10 cellular contexts compared by ENCODE assay signal in the genomic region with DNA sequence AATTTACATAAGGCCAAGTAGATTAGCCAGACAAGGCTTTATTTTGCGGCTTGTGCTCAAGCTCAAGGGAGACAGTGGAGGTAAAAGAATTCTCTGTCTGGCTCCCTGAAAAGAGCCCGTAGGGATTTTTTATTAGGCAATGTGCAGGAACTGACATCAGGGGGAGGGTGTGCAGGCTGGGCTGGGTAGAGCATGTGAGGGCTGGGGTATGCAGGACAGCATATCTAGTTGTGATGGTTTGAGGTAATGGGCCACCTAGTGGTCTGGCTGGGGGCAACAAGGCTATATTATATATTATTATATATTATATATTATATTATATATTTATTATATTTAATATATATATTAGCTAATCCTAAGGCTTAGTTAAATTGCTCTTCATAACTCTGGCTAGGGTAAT.
DNase-seq lines count a peak whose midpoint lies in the region; ATAC-seq, FAIRE-seq and TF ChIP-seq lines count a peak whose summit lies in the region.
"Had no signal": no experiment of that assay in that cellular context is flagged by ENCODE, and none has a peak within 500 bp of the region (broad histone marks: within the 10 kb centered on the region; RNA-seq: fewer than 3 reads in every experiment).

No MANE protein-coding gene starts in this region.

- H3K4me3 ChIP-seq in HepG2 (replicated peaks in 1 of 3; ENCODE audit: insufficient read depth in 1 of 3, low read depth in 2 of 3, low read length in 3 of 3) (no peak overlapping the region), right lobe of liver (no peak overlapping the region), brain microvascular endothelial cell (ENCODE audit: low read depth, low read length) (no peak overlapping the region), smooth muscle cell (no peak overlapping the region)

- 96% methylated on average over 2 of the region's 2 CpGs for whole genome bisulfite sequencing in HepG2 (ENCODE audit: low lambda C conversion rate)
- WGBS in right lobe of liver (ENCODE audit: insufficient coverage, low coverage, low lambda C conversion rate, missing lambda C conversion rate): 85% methylated on average over 2 of the region's 2 CpGs
- 81% methylated on average over 2 of the region's 2 CpGs for WGBS in smooth muscle cell (ENCODE audit: low lambda C conversion rate)

- no peak for TF ChIP-seq RAD21 in HepG2 (CRISPR knock-in tag; IDR thresholded peaks at IDR 0.05)

- peak; percentile 76 for ATAC-seq in HepG2
- no peak for ATAC-seq in right lobe of liver
- no peak for ATAC-seq in HG02852 (IDR thresholded peaks at IDR 0.05; ENCODE audit: unreplicated experiment)
- ATAC-seq in left ventricle myocardium superior: no peak

- no peaks in the 10 kb centered on the region for H3K36me3 ChIP-seq in HepG2 (replicated peaks in 1 of 2; ENCODE audit: control insufficient read depth in 1 of 2, insufficient read depth in 2 of 2, low read length in 2 of 2)
- H3K36me3 ChIP-seq in right lobe of liver: no peaks in the 10 kb centered on the region
- H3K36me3 ChIP-seq in brain microvascular endothelial cell (replicated peaks): no peaks in the 10 kb centered on the region
- no peaks in the 10 kb centered on the region for H3K36me3 ChIP-seq in smooth muscle cell (ENCODE audit: low read depth)

- H3K27me3 ChIP-seq in HepG2 (ENCODE audit: control insufficient read depth in 1 of 2, insufficient read depth in 2 of 2, low read length in 2 of 2) (no peaks in the 10 kb centered on the region), right lobe of liver (no peaks in the 10 kb centered on the region), brain microvascular endothelial cell (replicated peaks) (no peaks in the 10 kb centered on the region), smooth muscle cell (ENCODE audit: low read depth) (no peaks in the 10 kb centered on the region)

- H2AFZ ChIP-seq in HepG2 (ENCODE audit: low read length) (no peak overlapping the region), smooth muscle cell (ENCODE audit: low read depth) (no peak overlapping the region)

- DNase-seq in HepG2 (ENCODE audit: low spot score): peak; percentile 2
- no peak for DNase-seq in right lobe of liver
- DNase-seq in HuH-7 (ENCODE audit: low spot score): peak; percentile 16
- DNase-seq in brain microvascular endothelial cell: peak; percentile 14
- DNase-seq in smooth muscle cell (lab: John Stamatoyannopoulos, UW; ENCODE audit: unreplicated experiment): no peak
- DNase-seq in AML-193 (lab: John Stamatoyannopoulos, UW): no peak
- DNase-seq in left ventricle myocardium superior: no peak
- DNase-seq: DMS79 treated with DMSO at 0.1 percent for 48 hours, NCI-H2227 treated with DMSO at 0.1 percent for 48 hours had no signal

- TF ChIP-seq CTCF in HepG2 (CRISPR knock-in tag; IDR thresholded peaks at IDR 0.05): 0 out of 2 replicates have a peak, but pooled peaks have one; percentile 5
- peak in 1 of 4 donors; percentile 8 for TF ChIP-seq CTCF in right lobe of liver (IDR thresholded peaks at IDR 0.05)
- peak; percentile 66 for TF ChIP-seq CTCF in brain microvascular endothelial cell (IDR thresholded peaks at IDR 0.05; ENCODE audit: low read depth, low read length, missing control alignments)
- TF ChIP-seq CTCF in smooth muscle cell (IDR thresholded peaks at IDR 0.05; ENCODE audit: borderline replicate concordance, insufficient read depth, poor library complexity, severe bottlenecking): peak; percentile 47

- no peaks in the 10 kb centered on the region for H4K20me1 ChIP-seq in HepG2 (ENCODE audit: insufficient read depth, low read length)
- no peaks in the 10 kb centered on the region for H4K20me1 ChIP-seq in smooth muscle cell (ENCODE audit: low read depth)

- H3K9ac ChIP-seq in HepG2 (ENCODE audit: insufficient read depth, low read depth, low read length) (no peak overlapping the region), smooth muscle cell (ENCODE audit: low read depth) (no peak overlapping the region)

- H3K4me2 ChIP-seq in HepG2 (ENCODE audit: low read depth, low read length): no peak overlapping the region
- H3K4me2 ChIP-seq in smooth muscle cell: no peak overlapping the region

- POLR2A ChIA-PET in HepG2 (lab: Yijun Ruan, JAX): no interaction called here

- H3K9me3 ChIP-seq in HepG2 (ENCODE audit: low read length): no peaks in the 10 kb centered on the region
- no peaks in the 10 kb centered on the region for H3K9me3 ChIP-seq in right lobe of liver
- no peaks in the 10 kb centered on the region for H3K9me3 ChIP-seq in smooth muscle cell (replicated peaks; ENCODE audit: low read depth)

- no peak for TF ChIP-seq EP300 in HepG2 (IDR thresholded peaks at IDR 0.05; ENCODE audit: low read depth in 2 of 2, low read length in 2 of 2)
- no peak for TF ChIP-seq EP300 in HepG2 (CRISPR knock-in tag; IDR thresholded peaks at IDR 0.05; ENCODE audit: borderline replicate concordance)

- no peak for FAIRE-seq in HepG2 (lab: Jason Lieb, UNC)

- no peak overlapping the region for H3K27ac ChIP-seq in HepG2 (ENCODE audit: extremely low read length, insufficient read depth, low read length)
- H3K27ac ChIP-seq in right lobe of liver: no peak overlapping the region
- H3K27ac ChIP-seq in brain microvascular endothelial cell: no peak overlapping the region
- H3K27ac ChIP-seq in smooth muscle cell (ENCODE audit: low read depth): no peak overlapping the region

- H3K79me2 ChIP-seq in HepG2 (ENCODE audit: insufficient read depth, low read length): no peaks in the 10 kb centered on the region
- H3K79me2 ChIP-seq in smooth muscle cell (ENCODE audit: low read depth): no peaks in the 10 kb centered on the region

- CTCF ChIA-PET in HepG2 (lab: Yijun Ruan, JAX; ENCODE audit: low intra/inter-chr PET ratio, low total read pairs): no interaction called here

- BruUV-seq in HepG2 (replicated peaks; lab: Mats Ljungman, UMichigan): no TSS peak

- H3F3A ChIP-seq in smooth muscle cell (ENCODE audit: low read depth): no peaks in the 10 kb centered on the region

- TF ChIP-seq POLR2A in HepG2 (IDR thresholded peaks at IDR 0.05; ENCODE audit: insufficient read depth in 1 of 2, low read depth in 2 of 2, low read length in 2 of 2): no peak
- no peak for TF ChIP-seq POLR2A in right lobe of liver (IDR thresholded peaks at IDR 0.05)

- H3K4me1 ChIP-seq in HepG2 (ENCODE audit: insufficient read depth, low read length) (no peaks in the 10 kb centered on the region), right lobe of liver (no peaks in the 10 kb centered on the region), smooth muscle cell (ENCODE audit: low read depth) (no peaks in the 10 kb centered on the region)

- intact Hi-C loops in HepG2 (cut with micrococcal nuclease; ENCODE audit: unreplicated experiment) (no loop called here), right lobe of liver (cut with DNase I) (no loop called here), left ventricle myocardium superior (cut with micrococcal nuclease) (no loop called here)

- in situ Hi-C loops in HepG2 (cut with HindIII; ENCODE audit: extremely low pct_ligation_motif_present, low pct_unique_long_range_greater_than_20kb): no loop called here
- in situ Hi-C loops in brain microvascular endothelial cell (cut with HindIII; ENCODE audit: low pct_ligation_motif_present, low sequenced_read_pairs): no loop called here

TF ChIP-seq in HepG2, 621 proteins besides CTCF, POLR2A, EP300 and RAD21 (continues in another document):
- TF ChIP-seq RFX1 (IDR thresholded peaks at IDR 0.05) (no peak), ZBTB38 (CRISPR knock-in tag; IDR thresholded peaks at IDR 0.05) (no peak), ZNF570 (CRISPR knock-in tag; IDR thresholded peaks at IDR 0.05; ENCODE audit: borderline replicate concordance) (no peak), MAF1 (CRISPR knock-in tag; IDR thresholded peaks at IDR 0.05; ENCODE audit: borderline replicate concordance) (no peak), ZNF670 (CRISPR knock-in tag; IDR thresholded peaks at IDR 0.05; ENCODE audit: borderline replicate concordance) (no peak), ZNF792 (CRISPR knock-in tag; IDR thresholded peaks at IDR 0.05) (no peak), YEATS4 (CRISPR knock-in tag; IDR thresholded peaks at IDR 0.05; ENCODE audit: borderline replicate concordance) (no peak), SALL1 (CRISPR knock-in tag; IDR thresholded peaks at IDR 0.05) (no peak)
- TF ChIP-seq, protein P1, sequence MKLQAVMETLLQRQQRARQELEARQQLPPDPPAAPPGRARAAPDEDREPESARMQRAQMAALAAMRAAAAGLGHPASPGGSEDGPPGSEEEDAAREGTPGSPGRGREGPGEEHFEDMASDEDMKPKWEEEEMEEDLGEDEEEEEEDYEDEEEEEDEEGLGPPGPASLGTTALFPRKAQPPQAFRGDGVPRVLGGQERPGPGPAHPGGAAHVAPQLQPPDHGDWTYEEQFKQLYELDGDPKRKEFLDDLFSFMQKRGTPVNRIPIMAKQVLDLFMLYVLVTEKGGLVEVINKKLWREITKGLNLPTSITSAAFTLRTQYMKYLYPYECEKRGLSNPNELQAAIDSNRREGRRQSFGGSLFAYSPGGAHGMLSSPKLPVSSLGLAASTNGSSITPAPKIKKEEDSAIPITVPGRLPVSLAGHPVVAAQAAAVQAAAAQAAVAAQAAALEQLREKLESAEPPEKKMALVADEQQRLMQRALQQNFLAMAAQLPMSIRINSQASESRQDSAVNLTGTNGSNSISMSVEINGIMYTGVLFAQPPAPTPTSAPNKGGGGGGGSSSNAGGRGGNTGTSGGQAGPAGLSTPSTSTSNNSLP (IDR thresholded peaks at IDR 0.05; ENCODE audit: low read depth, low read length): no peak
- TF ChIP-seq, protein P2, sequence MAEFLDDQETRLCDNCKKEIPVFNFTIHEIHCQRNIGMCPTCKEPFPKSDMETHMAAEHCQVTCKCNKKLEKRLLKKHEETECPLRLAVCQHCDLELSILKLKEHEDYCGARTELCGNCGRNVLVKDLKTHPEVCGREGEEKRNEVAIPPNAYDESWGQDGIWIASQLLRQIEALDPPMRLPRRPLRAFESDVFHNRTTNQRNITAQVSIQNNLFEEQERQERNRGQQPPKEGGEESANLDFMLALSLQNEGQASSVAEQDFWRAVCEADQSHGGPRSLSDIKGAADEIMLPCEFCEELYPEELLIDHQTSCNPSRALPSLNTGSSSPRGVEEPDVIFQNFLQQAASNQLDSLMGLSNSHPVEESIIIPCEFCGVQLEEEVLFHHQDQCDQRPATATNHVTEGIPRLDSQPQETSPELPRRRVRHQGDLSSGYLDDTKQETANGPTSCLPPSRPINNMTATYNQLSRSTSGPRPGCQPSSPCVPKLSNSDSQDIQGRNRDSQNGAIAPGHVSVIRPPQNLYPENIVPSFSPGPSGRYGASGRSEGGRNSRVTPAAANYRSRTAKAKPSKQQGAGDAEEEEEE (CRISPR knock-in tag; IDR thresholded peaks at IDR 0.05; ENCODE audit: borderline replicate concordance): no peak
- TF ChIP-seq, protein P3, sequence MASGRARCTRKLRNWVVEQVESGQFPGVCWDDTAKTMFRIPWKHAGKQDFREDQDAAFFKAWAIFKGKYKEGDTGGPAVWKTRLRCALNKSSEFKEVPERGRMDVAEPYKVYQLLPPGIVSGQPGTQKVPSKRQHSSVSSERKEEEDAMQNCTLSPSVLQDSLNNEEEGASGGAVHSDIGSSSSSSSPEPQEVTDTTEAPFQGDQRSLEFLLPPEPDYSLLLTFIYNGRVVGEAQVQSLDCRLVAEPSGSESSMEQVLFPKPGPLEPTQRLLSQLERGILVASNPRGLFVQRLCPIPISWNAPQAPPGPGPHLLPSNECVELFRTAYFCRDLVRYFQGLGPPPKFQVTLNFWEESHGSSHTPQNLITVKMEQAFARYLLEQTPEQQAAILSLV (CRISPR knock-in tag; IDR thresholded peaks at IDR 0.05; ENCODE audit: borderline replicate concordance): no peak

Comparison
In these comparisons a context has a peak if more than half of its experiments do, and no peak if none do; other contexts are left out.
1. DNase-seq: peak in HepG2 (single experiment), HuH-7 (single experiment) and brain microvascular endothelial cell (single experiment); none in right lobe of liver (0 of 3), smooth muscle cell (single experiment), AML-193 (0 of 2) and left ventricle myocardium superior (single experiment).